Comparison of ENCODE assay signal across 2 cellular contexts in the genomic region with DNA sequence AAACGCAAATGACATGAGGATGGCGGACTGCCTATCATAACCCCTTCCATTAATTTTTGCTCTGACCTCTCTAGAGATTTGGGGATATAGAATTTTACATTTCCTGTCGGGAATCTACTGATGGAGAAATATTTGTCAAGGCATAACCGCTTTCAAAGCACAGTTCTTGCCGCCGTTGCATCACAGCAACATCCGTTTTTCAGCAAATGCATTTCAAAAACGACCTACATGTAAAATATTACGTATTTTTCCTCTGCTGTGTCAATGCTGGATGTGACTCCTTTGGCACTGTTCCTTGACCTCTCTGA.
TF ChIP-seq lines count a peak whose summit lies in the region.

No MANE protein-coding gene starts in this region.

TF ChIP-seq in HepG2, 621 proteins besides CTCF, POLR2A, EP300 and RAD21 (continues in another document):
- TF ChIP-seq ZNF510 (CRISPR knock-in tag; IDR thresholded peaks at IDR 0.05; ENCODE audit: low read depth) (peak; percentile 76; the same call in 1 of the 2 replicates), TBP (CRISPR knock-in tag; IDR thresholded peaks at IDR 0.05) (no peak), ZNF225 (CRISPR knock-in tag; IDR thresholded peaks at IDR 0.05) (no peak), SP5 (CRISPR knock-in tag; IDR thresholded peaks at IDR 0.05; ENCODE audit: borderline replicate concordance, low read depth) (no peak), MEIS2 (CRISPR knock-in tag; IDR thresholded peaks at IDR 0.05) (no peak), CBFB (CRISPR knock-in tag; IDR thresholded peaks at IDR 0.05) (no peak), ZNF337 (CRISPR knock-in tag; IDR thresholded peaks at IDR 0.05; ENCODE audit: borderline replicate concordance, low read depth) (0 out of 2 replicates have a peak, but pooled peaks have one; percentile 11), RXRB (CRISPR knock-in tag; IDR thresholded peaks at IDR 0.05; ENCODE audit: borderline replicate concordance) (no peak), AKNA (CRISPR knock-in tag; IDR thresholded peaks at IDR 0.05; ENCODE audit: borderline replicate concordance) (no peak), NAIF1 (CRISPR knock-in tag; IDR thresholded peaks at IDR 0.05; ENCODE audit: borderline replicate concordance) (no peak), ZBTB10 (CRISPR knock-in tag; IDR thresholded peaks at IDR 0.05; ENCODE audit: borderline replicate concordance) (no peak), TCF7 (IDR thresholded peaks at IDR 0.05; ENCODE audit: low read depth) (no peak), USF2 (IDR thresholded peaks at IDR 0.05; ENCODE audit: low read depth, low read length) (0 out of 2 replicates have a peak, but pooled peaks have one; percentile 5), USF2 (CRISPR knock-in tag; IDR thresholded peaks at IDR 0.05; ENCODE audit: borderline replicate concordance) (no peak)
- TF ChIP-seq, protein P1, sequence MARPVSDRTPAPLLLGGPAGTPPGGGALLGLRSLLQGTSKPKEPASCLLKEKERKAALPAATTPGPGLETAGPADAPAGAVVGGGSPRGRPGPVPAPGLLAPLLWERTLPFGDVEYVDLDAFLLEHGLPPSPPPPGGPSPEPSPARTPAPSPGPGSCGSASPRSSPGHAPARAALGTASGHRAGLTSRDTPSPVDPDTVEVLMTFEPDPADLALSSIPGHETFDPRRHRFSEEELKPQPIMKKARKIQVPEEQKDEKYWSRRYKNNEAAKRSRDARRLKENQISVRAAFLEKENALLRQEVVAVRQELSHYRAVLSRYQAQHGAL (CRISPR knock-in tag; IDR thresholded peaks at IDR 0.05; ENCODE audit: not compliant biosample characterization) = no peak

TF ChIP-seq in HEK293T, 16 proteins besides CTCF, POLR2A, EP300 and RAD21:
- no peak for TF ChIP-seq ZNF384 (IDR thresholded peaks at IDR 0.05)
- no peak for TF ChIP-seq NFRKB (IDR thresholded peaks at IDR 0.05)
- TF ChIP-seq ELF4 (IDR thresholded peaks at IDR 0.05) = no peak
- TF ChIP-seq L3MBTL2 (conservative IDR thresholded peaks at IDR 0.05) = no peak
